Comparison of ENCODE assay signal across 15 cellular contexts in genomic region chr14:80653951-80654350, GRCh38.
A peak's percentile ranks its signal among the peaks of the same experiment; 100 is the strongest.
DNase-seq lines count a peak whose midpoint lies in the region; ATAC-seq and TF ChIP-seq lines count a peak whose summit lies in the region.
"Had no signal": no experiment of that assay in that cellular context is flagged by ENCODE, and none has a peak within 500 bp of the region (broad histone marks: within the 10 kb centered on the region; RNA-seq: fewer than 3 reads in every experiment).

No MANE protein-coding gene starts in this region.

- H3K56ac ChIP-seq in IMR-90 (ENCODE audit: extremely low read depth, insufficient read depth, low read length) = no peak overlapping the region

- H2BK120ac ChIP-seq in IMR-90 (ENCODE audit: low read depth, low read length) = no peak overlapping the region

- H3K27ac ChIP-seq in IMR-90 (ENCODE audit: insufficient read depth, low read length) = no peak overlapping the region
- no peak overlapping the region for H3K27ac ChIP-seq in Peyer's patch

- POLR2A ChIA-PET in IMR-90 (lab: Charles Lee; ENCODE audit: unreplicated experiment) = no interaction called here

- no TSS peak for BruUV-seq in IMR-90 (replicated peaks; lab: Mats Ljungman, UMichigan)

- no peak for TF ChIP-seq CTCF in IMR-90 (conservative IDR thresholded peaks at IDR 0.05; ENCODE audit: low read depth, low read length)
- TF ChIP-seq CTCF in osteocyte (IDR thresholded peaks at IDR 0.05) = no peak
- TF ChIP-seq CTCF in GM10266 (IDR thresholded peaks at IDR 0.05; ENCODE audit: control insufficient read depth, insufficient read depth, low read depth, missing control alignments) = no peak
- TF ChIP-seq CTCF in Peyer's patch (IDR thresholded peaks at IDR 0.05) = no peak

- no peak overlapping the region for H2AK5ac ChIP-seq in IMR-90 (ENCODE audit: low read depth, low read length)

- H3K4ac ChIP-seq in IMR-90 (ENCODE audit: low read depth, low read length) = no peak overlapping the region

- no peak overlapping the region for H3K4me3 Mint-ChIP-seq in osteocyte (ENCODE audit: unreplicated experiment)
- H3K4me3 Mint-ChIP-seq: B cell; CD4-positive, alpha-beta T cell; IgD-negative memory B cell had no signal

- H3K36me3 ChIP-seq in IMR-90 (ENCODE audit: control insufficient read depth, insufficient read depth, low read length) (no peaks in the 10 kb centered on the region), Peyer's patch (no peaks in the 10 kb centered on the region)

- no peak overlapping the region for H3K18ac ChIP-seq in IMR-90 (ENCODE audit: low read depth, low read length)

- no peak overlapping the region for H2BK20ac ChIP-seq in IMR-90 (ENCODE audit: low read depth, low read length)

- H2AK9ac ChIP-seq in IMR-90 (replicated peaks; ENCODE audit: low read depth, low read length, poor library complexity) = no peak overlapping the region

- peak overlapping the region; percentile 80 for H3K27ac Mint-ChIP-seq in osteocyte (ENCODE audit: unreplicated experiment)
- H3K27ac Mint-ChIP-seq: B cell; CD4-positive, alpha-beta T cell; IgD-negative memory B cell had no signal

- in situ Hi-C loops in IMR-90 (cut with MboI; ENCODE audit: low sequenced_read_pairs) = no loop called here

- H3K36me3 Mint-ChIP-seq in osteocyte (ENCODE audit: unreplicated experiment) = peaks cover 13% of the 10 kb centered on the region

- no peak overlapping the region for H3K4me3 ChIP-seq in IMR-90 (ENCODE audit: insufficient read depth, low read depth, low read length)
- no peak overlapping the region for H3K4me3 ChIP-seq in Peyer's patch

- WGBS in IMR-90 (ENCODE audit: extremely low coverage in 2 of 2, insufficient read length in 1 of 2), 2 experiments = 80% methylated on average over 2 of the region's 3 CpGs; no CpG with 5 or more reads in 1 of the 2 experiments

- dilution Hi-C loops in IMR-90 (cut with HindIII; ENCODE audit: low sequenced_read_pairs, unreplicated experiment) = no loop called here

- H4K5ac ChIP-seq in IMR-90 (ENCODE audit: low read depth, low read length) = no peak overlapping the region

- H3K4me2 ChIP-seq in IMR-90 (ENCODE audit: low read depth, low read length) = no peak overlapping the region

- peak; percentile 22 for DNase-seq in ELR (ENCODE audit: low read depth)
- DNase-seq in IMR-90 = peak; percentile 16
- DNase-seq in RKO (ENCODE audit: low spot score) = peak; percentile 14
- DNase-seq in osteocyte (ENCODE audit: extremely low spot score, unreplicated experiment) = no peak
- no peak for DNase-seq in GM10266 (ENCODE audit: extremely low spot score)
- DNase-seq in NCI-H510A (lab: John Stamatoyannopoulos, UW) = no peak
- no peak for DNase-seq in DMS 273 treated with DMSO at 0.1 percent for 48 hours (lab: John Stamatoyannopoulos, UW)
- DNase-seq in Peyer's patch = no peak
- DNase-seq: ACHN; C1 segment of cervical spinal cord; CD4-positive, alpha-beta T cell; DMS53; KG1 had no signal

- H4K20me1 ChIP-seq in IMR-90 (ENCODE audit: insufficient read depth, low read length) = no peaks in the 10 kb centered on the region

- ATAC-seq in IMR-90 (ENCODE audit: low read depth) = no peak

- H2BK15ac ChIP-seq in IMR-90 (ENCODE audit: low read depth, low read length) = no peak overlapping the region

- H4K8ac ChIP-seq in IMR-90 (ENCODE audit: low read depth in 2 of 2, low read length in 2 of 2) = no peak overlapping the region

- H3K14ac ChIP-seq in IMR-90 (replicated peaks; ENCODE audit: low read depth, low read length) = no peak overlapping the region

- H3K27me3 Mint-ChIP-seq in osteocyte (ENCODE audit: unreplicated experiment) = no peaks in the 10 kb centered on the region
- H3K27me3 Mint-ChIP-seq: B cell; CD4-positive, alpha-beta T cell; IgD-negative memory B cell had no signal

- intact Hi-C loops in IMR-90 (cut with micrococcal nuclease) = no loop called here

- no peak overlapping the region for H3K9ac ChIP-seq in IMR-90 (ENCODE audit: low read depth, low read length)

- H3K4me1 Mint-ChIP-seq in osteocyte (ENCODE audit: unreplicated experiment) = peaks cover 14% of the 10 kb centered on the region
- H3K4me1 Mint-ChIP-seq: B cell, IgD-negative memory B cell had no signal

- H3K9me1 ChIP-seq in IMR-90 (ENCODE audit: insufficient read depth, low read length) = 0 out of 2 replicates have a peak, but pooled peaks cover 3% of the 10 kb centered on the region

- H3K79me1 ChIP-seq in IMR-90 (ENCODE audit: low read depth in 1 of 2, low read length in 2 of 2) = no peaks in the 10 kb centered on the region

- TF ChIP-seq POLR2A in IMR-90 (IDR thresholded peaks at IDR 0.05; ENCODE audit: low read depth, low read length) (no peak), Peyer's patch (IDR thresholded peaks at IDR 0.05) (no peak)

- H3K27me3 ChIP-seq in IMR-90 (ENCODE audit: control insufficient read depth, insufficient read depth, low read length) (no peaks in the 10 kb centered on the region), Peyer's patch (no peaks in the 10 kb centered on the region)

- H4K91ac ChIP-seq in IMR-90 (ENCODE audit: insufficient read depth, low read depth, low read length) = no peak overlapping the region

- H3K9me3 ChIP-seq in IMR-90 (ENCODE audit: control insufficient read depth, insufficient read depth, low read length) (no peaks in the 10 kb centered on the region), Peyer's patch (no peaks in the 10 kb centered on the region)

- CTCF ChIA-PET in IMR-90 (lab: Yijun Ruan, JAX) = no interaction called here

- H3K4me1 ChIP-seq in IMR-90 (ENCODE audit: control insufficient read depth, insufficient read depth, low read length) (no peaks in the 10 kb centered on the region; the same call in 1 of the 2 replicates), Peyer's patch (no peaks in the 10 kb centered on the region)

- no peak overlapping the region for H3K23ac ChIP-seq in IMR-90 (ENCODE audit: low read depth, low read length)

- peaks cover 31% of the 10 kb centered on the region for H3K9me3 Mint-ChIP-seq in osteocyte (ENCODE audit: unreplicated experiment)

- H2BK5ac ChIP-seq in IMR-90 (ENCODE audit: low read depth, low read length, poor library complexity, severe bottlenecking) = no peak overlapping the region

- H2AFZ ChIP-seq in IMR-90 (replicated peaks; ENCODE audit: low read length, poor library complexity) = no peak overlapping the region

- TF ChIP-seq RAD21 in IMR-90 (IDR thresholded peaks at IDR 0.05; ENCODE audit: low read length) = no peak

TF ChIP-seq in IMR-90, 13 proteins besides CTCF, POLR2A, EP300 and RAD21:
- TF ChIP-seq NFE2L2 (IDR thresholded peaks at IDR 0.05; ENCODE audit: low read depth, low read length) = no peak
- no peak for TF ChIP-seq CHD1 (IDR thresholded peaks at IDR 0.05; ENCODE audit: low read depth, low read length)
- no peak for TF ChIP-seq ELK1 (IDR thresholded peaks at IDR 0.05; ENCODE audit: borderline replicate concordance, low read depth, low read length)
- no peak for TF ChIP-seq MAZ (IDR thresholded peaks at IDR 0.05; ENCODE audit: borderline replicate concordance, low read depth, low read length)
- TF ChIP-seq BHLHE40 (IDR thresholded peaks at IDR 0.05; ENCODE audit: low read depth, low read length) = no peak
- no peak for TF ChIP-seq RFX5 (IDR thresholded peaks at IDR 0.05; ENCODE audit: low read depth, low read length)
- TF ChIP-seq CEBPB (IDR thresholded peaks at IDR 0.05; ENCODE audit: low read depth, low read length) = no peak
- no peak for TF ChIP-seq RCOR1 (IDR thresholded peaks at IDR 0.05; ENCODE audit: insufficient replicate concordance, low read length)
- TF ChIP-seq USF2 (IDR thresholded peaks at IDR 0.05; ENCODE audit: low read depth, low read length) = no peak
- no peak for TF ChIP-seq SMC3 (IDR thresholded peaks at IDR 0.05; ENCODE audit: low read depth, low read length)
- no peak for TF ChIP-seq MAFK (IDR thresholded peaks at IDR 0.05; ENCODE audit: low read depth, low read length)
- no peak for TF ChIP-seq FOS (IDR thresholded peaks at IDR 0.05; ENCODE audit: low read depth, low read length)
- TF ChIP-seq MXI1 (IDR thresholded peaks at IDR 0.05; ENCODE audit: borderline replicate concordance, low read depth, low read length) = no peak

Comparison
In these comparisons a context has a peak if more than half of its experiments do, and no peak if none do; other contexts are left out.
1. DNase-seq: peak in ELR (single experiment), IMR-90 (single experiment) and RKO (single experiment); none in osteocyte (single experiment), GM10266 (single experiment), NCI-H510A (single experiment), DMS 273 treated with DMSO at 0.1 percent for 48 hours (single experiment) and Peyer's patch (0 of 3).